ENCODE assay signal across 7 cellular contexts in the genomic region with DNA sequence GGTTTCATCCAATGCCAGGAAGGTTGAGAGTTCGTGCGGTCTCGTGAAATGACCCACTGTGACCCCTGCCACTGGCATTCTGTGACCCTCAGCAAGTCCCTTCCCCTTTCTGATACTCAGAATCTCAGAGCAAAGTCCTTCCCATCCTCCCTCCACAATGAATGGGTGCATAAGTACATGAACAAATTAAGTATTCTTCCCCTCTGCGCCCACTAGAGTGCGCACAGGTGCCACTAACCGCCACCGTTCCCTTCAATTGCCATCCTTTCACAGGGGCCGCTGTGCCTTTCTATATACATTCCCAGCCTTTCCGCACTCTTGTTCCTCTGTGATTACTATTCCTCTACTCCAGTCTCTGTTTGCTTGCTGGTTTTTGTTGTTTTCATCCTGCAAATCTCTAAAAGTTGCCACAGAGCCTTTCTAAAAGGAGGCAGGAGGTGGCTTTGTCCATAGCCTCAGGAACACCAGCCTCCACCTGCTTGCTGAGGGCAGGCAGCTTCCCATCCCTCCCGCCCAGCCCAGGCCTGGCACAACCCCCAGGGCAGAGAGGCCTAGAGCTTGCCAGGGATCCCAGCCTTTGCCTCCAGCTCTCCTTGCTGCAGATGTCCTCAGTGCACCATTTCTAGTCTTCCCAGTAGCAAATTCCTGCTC. TPM values are rescaled to one million over a fixed set of nuclear protein-coding genes. Genes with fewer than 3 reads are reported as not detected.
A peak's percentile ranks its signal among the peaks of the same experiment; 100 is the strongest.
DNase-seq lines count a peak whose midpoint lies in the region; ATAC-seq and TF ChIP-seq lines count a peak whose summit lies in the region.

No MANE protein-coding gene starts in this region.

- no peaks in the 10 kb centered on the region for H3K79me2 ChIP-seq in SK-N-SH (ENCODE audit: insufficient read depth)

- intact Hi-C loops in Right ventricle myocardium superior (cut with DNase I), result loop anchor here (10.0 kb wide), 1 partner anchor 130 kb away; no protein-coding TSS in a partner anchor
- intact Hi-C loops in vagina (cut with DNase I), result loop anchor here (10.0 kb wide), 1 partner anchor 140 kb away; no protein-coding TSS in a partner anchor

- no peaks in the 10 kb centered on the region for H3K36me3 Mint-ChIP-seq in activated naive CD4-positive, alpha-beta T cell treated with anti-CD3 and anti-CD28 coated beads, Interleukin-2, amount 50 U/mL, for 72 hours
- H3K36me3 Mint-ChIP-seq in progenitor cell of endocrine pancreas (ENCODE audit: insufficient read depth), result no peaks in the 10 kb centered on the region

- H3K27ac ChIP-seq in SK-N-SH (ENCODE audit: low read depth in 2 of 2, low read length in 1 of 2), result no peak overlapping the region
- no peak overlapping the region for H3K27ac ChIP-seq in vagina

- H3K36me3 ChIP-seq in SK-N-SH (replicated peaks in 1 of 2; ENCODE audit: control insufficient read depth in 1 of 2, insufficient read depth in 2 of 2, low read length in 1 of 2) (no peaks in the 10 kb centered on the region), vagina (no peaks in the 10 kb centered on the region)

- no peak overlapping the region for H3K4me2 ChIP-seq in SK-N-SH

- no peak for TF ChIP-seq EP300 in SK-N-SH (IDR thresholded peaks at IDR 0.05; ENCODE audit: borderline replicate concordance in 1 of 2, low read depth in 1 of 2, low read length in 1 of 2)

- H3K27ac Mint-ChIP-seq in activated naive CD4-positive, alpha-beta T cell treated with anti-CD3 and anti-CD28 coated beads, Interleukin-2, amount 50 U/mL, for 72 hours, result peak overlapping the region in 1 of 2 donors; percentile 9
- no peak overlapping the region for H3K27ac Mint-ChIP-seq in progenitor cell of endocrine pancreas

- no peaks in the 10 kb centered on the region for H4K20me1 ChIP-seq in SK-N-SH (ENCODE audit: insufficient read depth)

- POLR2A ChIA-PET in SK-N-SH (lab: Yijun Ruan, JAX), result no interaction called here

- no peaks in the 10 kb centered on the region for H3K27me3 Mint-ChIP-seq in progenitor cell of endocrine pancreas

- H3K4me3 ChIP-seq in SK-N-SH (ENCODE audit: low read depth in 2 of 2, low read length in 1 of 2) (no peak overlapping the region), vagina (no peak overlapping the region)

- no peaks in the 10 kb centered on the region for H3K9me3 Mint-ChIP-seq in activated naive CD4-positive, alpha-beta T cell treated with anti-CD3 and anti-CD28 coated beads, Interleukin-2, amount 50 U/mL, for 72 hours
- no peaks in the 10 kb centered on the region for H3K9me3 Mint-ChIP-seq in progenitor cell of endocrine pancreas (ENCODE audit: low read depth)

- peak; percentile 98 for TF ChIP-seq RAD21 in SK-N-SH (IDR thresholded peaks at IDR 0.05; ENCODE audit: low read length)

- H3K27me3 ChIP-seq in SK-N-SH (ENCODE audit: insufficient read depth), result no peaks in the 10 kb centered on the region
- no peaks in the 10 kb centered on the region for H3K27me3 ChIP-seq in vagina

- peaks cover 3% of the 10 kb centered on the region for H3K4me1 Mint-ChIP-seq in progenitor cell of endocrine pancreas (ENCODE audit: low read depth)

- H3K9ac ChIP-seq in SK-N-SH, result no peak overlapping the region

- H3K4me1 ChIP-seq in SK-N-SH (ENCODE audit: control insufficient read depth in 1 of 2, insufficient read depth in 2 of 2, low read depth in 1 of 2, low read length in 1 of 2), result peaks cover 0 to 3% of the 10 kb centered on the region in 2 experiments; a peak in 1 of 4 replicates
- H3K4me1 ChIP-seq in vagina, result no peaks in the 10 kb centered on the region

- H3K9me3 ChIP-seq in SK-N-SH, result no peaks in the 10 kb centered on the region
- H3K9me3 ChIP-seq in vagina, result no peaks in the 10 kb centered on the region

- H2AFZ ChIP-seq in SK-N-SH (ENCODE audit: low read depth), result no peak overlapping the region

- H3K4me3 Mint-ChIP-seq in progenitor cell of endocrine pancreas (ENCODE audit: low read depth), result no peak overlapping the region

- peak; percentile 69 for ATAC-seq in GM18498 (IDR thresholded peaks at IDR 0.05; ENCODE audit: unreplicated experiment)
- peak; percentile 92 to 93 for ATAC-seq in activated naive CD4-positive, alpha-beta T cell treated with anti-CD3 and anti-CD28 coated beads, Interleukin-2, amount 50 U/mL, for 72 hours
- peak; percentile 95 for ATAC-seq in Right ventricle myocardium superior (ENCODE audit: poor library complexity)

- no peaks in the 10 kb centered on the region for H3F3A ChIP-seq in SK-N-SH (replicated peaks; ENCODE audit: insufficient read depth)

- no peak for TF ChIP-seq POLR2A in vagina (IDR thresholded peaks at IDR 0.05)

- WGBS in SK-N-SH (ENCODE audit: low lambda C conversion rate), result 15% methylated on average over 10 of the region's 10 CpGs

- DNase-seq in NAMALWA (ENCODE audit: low spot score), result peak; percentile 81
- peak; percentile 82 for DNase-seq in SK-N-SH
- DNase-seq in activated naive CD4-positive, alpha-beta T cell treated with anti-CD3 and anti-CD28 coated beads, Interleukin-2, amount 50 U/mL, for 72 hours (ENCODE audit: low spot score in 2 of 2), result peak in 1 of 2 donors; percentile 58
- DNase-seq in Right ventricle myocardium superior, result peak; percentile 73
- peak; percentile 44 for DNase-seq in progenitor cell of endocrine pancreas (ENCODE audit: low spot score, unreplicated experiment)
- DNase-seq in vagina (ENCODE audit: extremely low spot score in 2 of 2), result peak in 1 of 2 donors; percentile 65

- peak; percentile 85 for TF ChIP-seq CTCF in SK-N-SH (IDR thresholded peaks at IDR 0.05)
- peak; percentile 87 for TF ChIP-seq CTCF in progenitor cell of endocrine pancreas (IDR thresholded peaks at IDR 0.05; ENCODE audit: unreplicated experiment)
- peak; percentile 42 to 68 (median 51) for TF ChIP-seq CTCF in vagina (IDR thresholded peaks at IDR 0.05)

- H3K9me2 ChIP-seq in SK-N-SH, result no peaks in the 10 kb centered on the region

- CTCF ChIA-PET in SK-N-SH (lab: Yijun Ruan, JAX), result interaction anchor here (0.8 to 1.9 kb wide), 15 partner anchors 9 to 693 kb away, joined by 3 to 10 read pairs (median 5); a partner anchor contains a TSS

TF ChIP-seq in SK-N-SH, 30 proteins besides CTCF, POLR2A, EP300 and RAD21:
- TF ChIP-seq CHD2 (IDR thresholded peaks at IDR 0.05; ENCODE audit: low read length, partially characterized antibody), result peak; percentile 50
- TF ChIP-seq TCF12 (IDR thresholded peaks at IDR 0.05), result no peak
- TF ChIP-seq ELF1 (IDR thresholded peaks at IDR 0.05), result no peak
- no peak for TF ChIP-seq MEF2A (IDR thresholded peaks at IDR 0.05; ENCODE audit: borderline replicate concordance, low read depth)
- TF ChIP-seq RCOR1 (IDR thresholded peaks at IDR 0.05; ENCODE audit: low read length), result peak; percentile 33; the same call in 1 of the 2 replicates
- peak; percentile 87 for TF ChIP-seq SMC3 (IDR thresholded peaks at IDR 0.05; ENCODE audit: low read depth, low read length)
- no peak for TF ChIP-seq FOXM1 (IDR thresholded peaks at IDR 0.05; ENCODE audit: low read depth)
- TF ChIP-seq, protein P1, sequence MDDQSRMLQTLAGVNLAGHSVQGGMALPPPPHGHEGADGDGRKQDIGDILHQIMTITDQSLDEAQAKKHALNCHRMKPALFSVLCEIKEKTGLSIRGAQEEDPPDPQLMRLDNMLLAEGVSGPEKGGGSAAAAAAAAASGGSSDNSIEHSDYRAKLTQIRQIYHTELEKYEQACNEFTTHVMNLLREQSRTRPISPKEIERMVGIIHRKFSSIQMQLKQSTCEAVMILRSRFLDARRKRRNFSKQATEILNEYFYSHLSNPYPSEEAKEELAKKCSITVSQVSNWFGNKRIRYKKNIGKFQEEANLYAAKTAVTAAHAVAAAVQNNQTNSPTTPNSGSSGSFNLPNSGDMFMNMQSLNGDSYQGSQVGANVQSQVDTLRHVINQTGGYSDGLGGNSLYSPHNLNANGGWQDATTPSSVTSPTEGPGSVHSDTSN (IDR thresholded peaks at IDR 0.05), result no peak
- TF ChIP-seq, protein P2, sequence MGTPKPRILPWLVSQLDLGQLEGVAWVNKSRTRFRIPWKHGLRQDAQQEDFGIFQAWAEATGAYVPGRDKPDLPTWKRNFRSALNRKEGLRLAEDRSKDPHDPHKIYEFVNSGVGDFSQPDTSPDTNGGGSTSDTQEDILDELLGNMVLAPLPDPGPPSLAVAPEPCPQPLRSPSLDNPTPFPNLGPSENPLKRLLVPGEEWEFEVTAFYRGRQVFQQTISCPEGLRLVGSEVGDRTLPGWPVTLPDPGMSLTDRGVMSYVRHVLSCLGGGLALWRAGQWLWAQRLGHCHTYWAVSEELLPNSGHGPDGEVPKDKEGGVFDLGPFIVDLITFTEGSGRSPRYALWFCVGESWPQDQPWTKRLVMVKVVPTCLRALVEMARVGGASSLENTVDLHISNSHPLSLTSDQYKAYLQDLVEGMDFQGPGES (IDR thresholded peaks at IDR 0.05; ENCODE audit: low read depth, low read length), result no peak

RNA-seq across cellular contexts. Expression of a gene that starts 6.7 kb away (rescaled TPM):
- 40.4 and 51.9 TPM in 2 replicates for polyA plus RNA-seq in SK-N-SH (2012; rRNA removed)
- polyA plus RNA-seq in SK-N-SH (2012; cell fraction: cytosol; rRNA removed), result 24.9 and 35.1 TPM in 2 replicates
- 63.9 and 70.3 TPM in 2 replicates for polyA plus RNA-seq in SK-N-SH (2012; cell fraction: nucleus; rRNA removed)
- total RNA-seq in activated naive CD4-positive, alpha-beta T cell treated with anti-CD3 and anti-CD28 coated beads, Interleukin-2, amount 50 U/mL, for 72 hours, result 10 to 100 TPM; 48.9 to 60.4 TPM
- total RNA-seq in Right ventricle myocardium superior (25.6 TPM), progenitor cell of endocrine pancreas (59.6 and 60.3 TPM in 2 replicates), vagina (60.9 TPM)

RNA-seq across cellular contexts. Expression of a gene that starts 43.3 kb away (rescaled TPM):
- not detected in 2 replicates for polyA plus RNA-seq in SK-N-SH (2012; rRNA removed)
- not detected in 2 replicates for polyA plus RNA-seq in SK-N-SH (2012; cell fraction: cytosol; rRNA removed)
- not detected in 2 replicates for polyA plus RNA-seq in SK-N-SH (2012; cell fraction: nucleus; rRNA removed)
- not detected for total RNA-seq in activated naive CD4-positive, alpha-beta T cell treated with anti-CD3 and anti-CD28 coated beads, Interleukin-2, amount 50 U/mL, for 72 hours
- total RNA-seq in Right ventricle myocardium superior, result not detected
- total RNA-seq in progenitor cell of endocrine pancreas, result 0.22 TPM in 1 of 2 replicates, not detected in the other
- not detected for total RNA-seq in vagina
